ENCODE assay signal across 9 cellular contexts in genomic region chr2:143383016-143383415, GRCh38.
"Had no signal": no experiment of that assay in that cellular context is flagged by ENCODE, and none has a peak within 500 bp of the region (broad histone marks: within the 10 kb centered on the region; RNA-seq: fewer than 3 reads in every experiment).

No MANE protein-coding gene starts in this region.

- H3K27ac Mint-ChIP-seq: HFFc6 had no signal

- H3K27ac ChIP-seq: HL-60, KMS-11 had no signal

- H3K4me2 ChIP-seq: KMS-11 had no signal

- H3K4me1 ChIP-seq: HAP-1 had no signal

- H3K9me3 Mint-ChIP-seq: HFFc6 had no signal

- H3K4me3 ChIP-seq: HAP-1 had no signal

- H3K9me3 ChIP-seq: HAP-1 had no signal

- H3K36me3 ChIP-seq: HAP-1 had no signal

- H3K9ac ChIP-seq: KMS-11 had no signal

- ATAC-seq: HCT116, HepG2 had no signal

- FAIRE-seq: HepG2 had no signal

- DNase-seq: GOT3, H7, HFFc6, KBM-7 had no signal

- H3K4me3 Mint-ChIP-seq: HFFc6 had no signal
